1 cellular context compared by ENCODE assay signal in the genomic region with DNA sequence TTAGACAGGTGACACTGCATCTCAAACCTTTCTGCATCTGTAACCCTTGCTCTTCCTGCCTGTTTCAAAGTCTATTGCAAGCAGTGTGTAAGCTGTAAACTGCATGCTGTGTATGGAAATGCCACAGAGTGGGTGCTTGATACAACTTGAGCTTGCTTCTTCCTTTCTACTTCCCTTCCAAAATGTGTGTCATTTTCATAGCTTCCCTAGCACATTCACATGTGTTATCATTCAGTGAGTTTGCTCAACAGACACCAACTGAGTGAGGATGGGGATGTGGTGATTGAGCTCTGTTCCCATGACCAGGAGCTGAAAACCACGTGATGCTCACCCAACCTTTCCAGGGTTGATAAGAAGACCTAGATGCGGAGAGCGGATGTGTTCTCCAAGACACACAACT.
TF ChIP-seq lines count a peak whose summit lies in the region.

No MANE protein-coding gene starts in this region.

TF ChIP-seq in H1, 55 proteins besides CTCF, POLR2A, EP300 and RAD21:
- TF ChIP-seq MAFK (IDR thresholded peaks at IDR 0.05; ENCODE audit: low read depth, low read length) (no peak), JUND (IDR thresholded peaks at IDR 0.05; ENCODE audit: low read length) (no peak), SUZ12 (IDR thresholded peaks at IDR 0.05; ENCODE audit: low read length) (no peak), KDM5A (IDR thresholded peaks at IDR 0.05; ENCODE audit: low read length) (no peak), TEAD4 (IDR thresholded peaks at IDR 0.05; ENCODE audit: low read depth, low read length) (no peak), JUN (IDR thresholded peaks at IDR 0.05; ENCODE audit: low read depth, low read length) (no peak), SAP30 (IDR thresholded peaks at IDR 0.05; ENCODE audit: insufficient read depth, insufficient replicate concordance, low read length) (no peak), CHD2 (IDR thresholded peaks at IDR 0.05; ENCODE audit: low read length) (no peak), CEBPB (IDR thresholded peaks at IDR 0.05; ENCODE audit: low read depth, low read length) (no peak), TAF7 (optimal IDR thresholded peaks at IDR 0.05; ENCODE audit: borderline replicate concordance, low read depth, low read length) (no peak), BRCA1 (IDR thresholded peaks at IDR 0.05; ENCODE audit: low read depth, low read length) (no peak), EZH2 (IDR thresholded peaks at IDR 0.05; ENCODE audit: low read depth, low read length, severe bottlenecking) (no peak), BCL11A (IDR thresholded peaks at IDR 0.05; ENCODE audit: low read depth in 2 of 2, low read length in 2 of 2) (no peak), RBBP5 (IDR thresholded peaks at IDR 0.05; ENCODE audit: borderline replicate concordance, low read depth, low read length) (no peak), RFX5 (IDR thresholded peaks at IDR 0.05; ENCODE audit: borderline replicate concordance, low read depth, low read length) (no peak), CREB1 (IDR thresholded peaks at IDR 0.05) (no peak)
